20 cellular contexts compared by ENCODE assay signal in genomic region chr1:217574265-217574949, GRCh38. TPM values are rescaled to one million over a fixed set of nuclear protein-coding genes. Genes with fewer than 3 reads are reported as not detected.
"Had no signal": no experiment of that assay in that cellular context is flagged by ENCODE, and none has a peak within 500 bp of the region (broad histone marks: within the 10 kb centered on the region; RNA-seq: fewer than 3 reads in every experiment).

No MANE protein-coding gene starts in this region.

- H3K27me3 ChIP-seq: gastroesophageal sphincter, heart left ventricle, left lung, thyroid gland had no signal

- H3K9me3 ChIP-seq: gastroesophageal sphincter, heart left ventricle, left lung, thyroid gland had no signal

- H3K27ac ChIP-seq: coronary artery, gastroesophageal sphincter, heart left ventricle, left lung, thyroid gland had no signal

- H3K4me3 ChIP-seq: coronary artery, gastroesophageal sphincter, heart left ventricle, left lung, lung, thyroid gland had no signal

- H3K36me3 ChIP-seq: gastroesophageal sphincter, heart left ventricle, left lung, thyroid gland had no signal

- ATAC-seq: gastroesophageal sphincter; heart left ventricle; left lung; natural killer cell treated with Interleukin-12 subunit alpha and Interleukin-12 subunit beta and Interleukin-15 and Interleukin-18, amount 100 ng/mL, for 72 hours; stimulated activated naive CD8-positive, alpha-beta T cell treated with anti-CD3 and anti-CD28 coated beads, Interleukin-15, Interleukin-2, amounts not matched to agents 100 U/mL and 50 U/mL, for 24 hours; T-helper 17 cell had no signal

- DNase-seq: activated CD4-positive, alpha-beta memory T cell treated with anti-CD3 and anti-CD28 coated beads for 36 hours; activated CD4-positive, alpha-beta T cell treated with anti-CD3 and anti-CD28 coated beads for 48 hours; activated CD4-positive, CD25-positive, alpha-beta regulatory T cell; activated naive CD4-positive, alpha-beta T cell treated with anti-CD3 and anti-CD28 coated beads, Interleukin-2, amount 10 ng/mL, durations not matched to agents 7 days and 5 days; activated T-cell treated with anti-CD3 and anti-CD28 coated beads, Interleukin-2, amount 50 U/mL, for 48 hours; amygdala; heart left ventricle; kidney; left lung; stimulated activated CD4-positive, alpha-beta T cell treated with anti-CD3 and anti-CD28 coated beads, Interleukin-12 subunit alpha, Interleukin-12 subunit beta, amount 100 ng/mL, for 4 hours; stimulated activated CD4-positive, alpha-beta T cell treated with anti-CD3 and anti-CD28 coated beads, Interleukin-4, amount 100 ng/mL, for 4 hours; stimulated activated naive CD8-positive, alpha-beta T cell treated with anti-CD3 and anti-CD28 coated beads, Interleukin-15, Interleukin-2, amounts not matched to agents 100 U/mL and 50 U/mL, for 24 hours; substantia nigra; T-helper 17 cell; thyroid gland had no signal

- H3K4me1 ChIP-seq: gastroesophageal sphincter, heart left ventricle, left lung, thyroid gland had no signal

RNA-seq across cellular contexts. Expression of gene SPATA17, which starts 56.7 kb away (rescaled TPM):
- total RNA-seq: activated CD4-positive, alpha-beta memory T cell treated with anti-CD3 and anti-CD28 coated beads for 36 hours; mesenteric fat pad; natural killer cell treated with Interleukin-12 subunit alpha and Interleukin-12 subunit beta and Interleukin-15 and Interleukin-18, amount 100 ng/mL, for 72 hours; T-helper 17 cell had no signal
